ENCODE assay signal across 8 cellular contexts in the genomic region with DNA sequence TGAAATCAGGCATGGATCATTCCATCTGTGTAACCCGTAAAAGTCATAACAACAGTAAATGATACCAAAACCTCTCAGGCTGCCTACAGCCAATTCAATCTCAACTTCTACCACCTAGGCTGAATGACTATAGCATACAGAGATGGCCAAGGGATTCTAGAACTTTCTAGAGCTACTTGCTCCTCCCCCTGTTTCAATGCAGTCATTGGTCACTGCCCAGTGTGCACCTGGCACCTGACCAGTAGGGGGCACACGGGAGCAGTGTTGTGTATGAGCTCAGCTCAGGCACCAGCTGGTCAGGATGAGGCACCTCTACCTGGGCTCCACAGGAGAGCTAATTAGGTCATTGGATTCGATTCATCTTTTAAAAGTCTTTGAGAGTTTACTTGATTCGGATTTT.
DNase-seq lines count a peak whose midpoint lies in the region; ATAC-seq and TF ChIP-seq lines count a peak whose summit lies in the region.

No MANE protein-coding gene starts in this region.

- TF ChIP-seq CTCF in GM20000 (IDR thresholded peaks at IDR 0.05; ENCODE audit: extremely low read depth, missing control alignments), result peak; percentile 80

- DNase-seq in EL, result peak; percentile 18
- peak; percentile 54 for DNase-seq in GM20000 (ENCODE audit: low spot score)
- DNase-seq in erythroblast (lab: John Stamatoyannopoulos, UW), result peak; percentile 56 to 72
- DNase-seq in stimulated activated CD4-positive, alpha-beta T cell treated with anti-CD3 and anti-CD28 coated beads, Interleukin-15, amount 100 ng/mL, for 24 hours, result peak; percentile 64
- no peak for DNase-seq in aorta
- no peak for DNase-seq in globus pallidus (ENCODE audit: low spot score)

- no peaks in the 10 kb centered on the region for H3K36me3 Mint-ChIP-seq in IgD-negative memory B cell

- H3K4me3 ChIP-seq in aorta (ENCODE audit: low read length in 2 of 2), result no peak overlapping the region

- peaks cover 0 to 3% of the 10 kb centered on the region in 2 donors for H3K4me1 ChIP-seq in aorta (ENCODE audit: control insufficient read depth in 1 of 2, insufficient read depth in 2 of 2, low read length in 2 of 2)

- ATAC-seq in activated CD4-positive, CD25-positive, alpha-beta regulatory T cell treated with anti-CD3 and anti-CD28 coated beads, Interleukin-2, amount 50 U/mL, for 24 hours, result peak; percentile 59 to 66
- no peak for ATAC-seq in aorta (ENCODE audit: low FRiP score)

- H3K27me3 ChIP-seq in aorta (ENCODE audit: control insufficient read depth in 1 of 2, insufficient read depth in 2 of 2, low read length in 1 of 2), result no peaks in the 10 kb centered on the region

- no peaks in the 10 kb centered on the region for H3K9me3 ChIP-seq in aorta (ENCODE audit: control insufficient read depth, low read length)

- H3K27ac Mint-ChIP-seq in IgD-negative memory B cell, result peak overlapping the region; percentile 39 to 93 (median 77)

- H3K36me3 ChIP-seq in aorta (ENCODE audit: control insufficient read depth in 1 of 2, insufficient read depth in 2 of 2, low read length in 1 of 2), result no peaks in the 10 kb centered on the region

- H3K27ac ChIP-seq in aorta (ENCODE audit: low read depth in 1 of 2, low read length in 2 of 2), result no peak overlapping the region

- H3K27me3 Mint-ChIP-seq in IgD-negative memory B cell, result no peaks in the 10 kb centered on the region

- peaks cover 71 to 78% (median 74%) of the 10 kb centered on the region in 3 donors for H3K4me1 Mint-ChIP-seq in IgD-negative memory B cell

- intact Hi-C loops in aorta (cut with DNase I), result no loop called here

- TF ChIP-seq POLR2A in erythroblast (IDR thresholded peaks at IDR 0.05; ENCODE audit: low read length), result no peak

- no peaks in the 10 kb centered on the region for H3K9me3 Mint-ChIP-seq in IgD-negative memory B cell

- WGBS in aorta, 2 donors, result 54 to 73% methylated on average over 4 of the region's 4 CpGs

- peak overlapping the region in 3 of 4 donors; percentile 27 to 80 (median 71) for H3K4me3 Mint-ChIP-seq in IgD-negative memory B cell

Comparison
In these comparisons a context has a peak if more than half of its experiments do, and no peak if none do; other contexts are left out.
1. DNase-seq: peak in EL (single experiment), GM20000 (single experiment), erythroblast (2 of 2) and stimulated activated CD4-positive, alpha-beta T cell treated with anti-CD3 and anti-CD28 coated beads, Interleukin-15, amount 100 ng/mL, for 24 hours (single experiment); none in aorta (0 of 2) and globus pallidus (single experiment).